1 cellular context compared by ENCODE assay signal in genomic region chr9:27528278-27528885, GRCh38.
TF ChIP-seq lines count a peak whose summit lies in the region.

No MANE protein-coding gene starts in this region.

TF ChIP-seq in K562, 482 proteins besides CTCF, POLR2A, EP300 and RAD21 (continued from another document):
- TF ChIP-seq, protein P1, sequence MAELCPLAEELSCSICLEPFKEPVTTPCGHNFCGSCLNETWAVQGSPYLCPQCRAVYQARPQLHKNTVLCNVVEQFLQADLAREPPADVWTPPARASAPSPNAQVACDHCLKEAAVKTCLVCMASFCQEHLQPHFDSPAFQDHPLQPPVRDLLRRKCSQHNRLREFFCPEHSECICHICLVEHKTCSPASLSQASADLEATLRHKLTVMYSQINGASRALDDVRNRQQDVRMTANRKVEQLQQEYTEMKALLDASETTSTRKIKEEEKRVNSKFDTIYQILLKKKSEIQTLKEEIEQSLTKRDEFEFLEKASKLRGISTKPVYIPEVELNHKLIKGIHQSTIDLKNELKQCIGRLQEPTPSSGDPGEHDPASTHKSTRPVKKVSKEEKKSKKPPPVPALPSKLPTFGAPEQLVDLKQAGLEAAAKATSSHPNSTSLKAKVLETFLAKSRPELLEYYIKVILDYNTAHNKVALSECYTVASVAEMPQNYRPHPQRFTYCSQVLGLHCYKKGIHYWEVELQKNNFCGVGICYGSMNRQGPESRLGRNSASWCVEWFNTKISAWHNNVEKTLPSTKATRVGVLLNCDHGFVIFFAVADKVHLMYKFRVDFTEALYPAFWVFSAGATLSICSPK (IDR thresholded peaks at IDR 0.05; ENCODE audit: borderline replicate concordance): no peak
- TF ChIP-seq NFE2L1 (tag; IDR thresholded peaks at IDR 0.05; ENCODE audit: borderline replicate concordance, low read depth) (no peak), ZNF408 (CRISPR knock-in tag; IDR thresholded peaks at IDR 0.05; ENCODE audit: low read depth) (no peak), MYC (IDR thresholded peaks at IDR 0.05; ENCODE audit: low read depth, low read length) (no peak), MYC (CRISPR knock-in tag; IDR thresholded peaks at IDR 0.05; ENCODE audit: borderline replicate concordance, low read depth) (no peak)
